12 cellular contexts compared by ENCODE assay signal in the genomic region with DNA sequence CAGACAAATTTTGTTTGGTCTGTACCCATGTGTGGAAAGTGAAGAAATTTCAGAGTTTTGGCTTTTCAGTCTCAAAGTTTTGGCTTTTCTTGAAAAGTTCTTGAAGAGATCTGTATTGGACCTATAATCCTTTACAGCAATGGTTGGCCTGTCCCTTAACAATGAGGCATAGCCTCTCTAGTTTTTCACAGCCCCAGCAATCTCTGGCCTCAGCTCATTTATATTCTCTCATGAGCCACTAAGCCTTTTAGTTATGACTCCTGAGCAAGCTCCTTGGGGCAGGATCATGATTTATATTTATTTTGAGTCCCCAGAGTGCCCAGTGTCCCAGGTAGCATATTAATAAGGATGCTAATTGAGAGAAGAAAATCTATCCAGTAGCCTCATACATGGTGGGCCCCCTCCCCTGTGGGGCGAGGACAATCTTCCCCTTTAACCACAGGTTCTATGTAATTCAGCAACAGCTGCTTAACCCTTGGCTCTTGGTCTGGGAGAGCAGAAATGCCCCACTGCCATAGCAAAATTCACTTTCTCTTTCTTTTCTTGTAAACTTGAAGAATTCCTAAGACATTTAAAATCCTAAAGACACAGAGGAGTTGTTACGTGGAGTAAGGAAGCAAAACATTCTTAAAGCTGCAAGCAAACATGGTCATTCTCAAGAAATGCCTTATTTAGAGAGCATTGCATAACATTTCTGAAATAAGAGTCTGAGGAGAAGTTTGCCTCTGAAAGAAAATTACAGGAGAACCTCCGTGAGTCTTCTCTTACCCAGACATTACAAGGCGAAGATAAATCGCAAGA. TPM values are rescaled to one million over a fixed set of nuclear protein-coding genes. Genes with fewer than 3 reads are reported as not detected.
DNase-seq lines count a peak whose midpoint lies in the region; ATAC-seq and TF ChIP-seq lines count a peak whose summit lies in the region.
"Had no signal": no experiment of that assay in that cellular context is flagged by ENCODE, and none has a peak within 500 bp of the region (broad histone marks: within the 10 kb centered on the region; RNA-seq: fewer than 3 reads in every experiment).

No MANE protein-coding gene starts in this region.

- H3K27me3 ChIP-seq in brain microvascular endothelial cell (replicated peaks) (no peaks in the 10 kb centered on the region), tibial nerve (no peaks in the 10 kb centered on the region)
- H3K27me3 ChIP-seq: Peyer's patch had no signal

- WGBS in tibial nerve, 2 donors: 33 to 38% methylated on average over 5 of the region's 5 CpGs

- TF ChIP-seq CTCF in brain microvascular endothelial cell (IDR thresholded peaks at IDR 0.05; ENCODE audit: low read depth, low read length, missing control alignments) (no peak), tibial nerve (IDR thresholded peaks at IDR 0.05) (no peak)

- H3K4me1 ChIP-seq in tibial nerve: peaks cover 0 to 81% (median 21%) of the 10 kb centered on the region in 4 donors
- H3K4me1 ChIP-seq: Peyer's patch had no signal

- no peak for TF ChIP-seq POLR2A in tibial nerve (IDR thresholded peaks at IDR 0.05)

- DNase-seq in DMS 273 (lab: John Stamatoyannopoulos, UW; ENCODE audit: unreplicated experiment) (peak; percentile 12), DMS 273 treated with DMSO at 0.1 percent for 48 hours (lab: John Stamatoyannopoulos, UW) (no peak), brain microvascular endothelial cell (no peak), kidney tubule cell (ENCODE audit: low spot score) (peak; percentile 22), tibial nerve (ENCODE audit: low spot score in 2 of 2) (no peak), globus pallidus (ENCODE audit: low spot score) (no peak)
- no peak for DNase-seq in stimulated activated CD4-positive, alpha-beta T cell treated with anti-CD3 and anti-CD28 coated beads, Interleukin-2, amount 100 ng/mL, for 48 hours
- DNase-seq: MM.1S, NCI-H2227 treated with DMSO at 0.1 percent for 48 hours, Peyer's patch had no signal

- no peak for ATAC-seq in GM21786 (IDR thresholded peaks at IDR 0.05; ENCODE audit: unreplicated experiment)

- no peak for TF ChIP-seq EP300 in tibial nerve (IDR thresholded peaks at IDR 0.05)

- H3K4me3 ChIP-seq in brain microvascular endothelial cell (ENCODE audit: low read depth, low read length) (no peak overlapping the region), tibial nerve (no peak overlapping the region)
- H3K4me3 ChIP-seq: Peyer's patch had no signal

- no peaks in the 10 kb centered on the region for H3K9me3 ChIP-seq in tibial nerve
- H3K9me3 ChIP-seq: Peyer's patch had no signal

- H3K36me3 ChIP-seq in brain microvascular endothelial cell (replicated peaks): no peaks in the 10 kb centered on the region
- H3K36me3 ChIP-seq in tibial nerve: no peaks in the 10 kb centered on the region
- H3K36me3 ChIP-seq: Peyer's patch had no signal

- in situ Hi-C loops in brain microvascular endothelial cell (cut with HindIII; ENCODE audit: low pct_ligation_motif_present, low sequenced_read_pairs): no loop called here

- H3K27ac ChIP-seq in brain microvascular endothelial cell: peak overlapping the region; percentile 83
- H3K27ac ChIP-seq in tibial nerve: peak overlapping the region; percentile 47 to 93 (median 76)
- H3K27ac ChIP-seq: 22Rv1 had no signal

RNA-seq across cellular contexts. Expression of a gene that starts 6.3 kb away (rescaled TPM):
- 10 to 100 TPM in 2 of 4 donors, 1 to 10 TPM in 2; 3.6 to 20.4 (median 7.4) TPM for total RNA-seq in tibial nerve
- total RNA-seq: Peyer's patch had no signal

Comparison
In these comparisons a context has a peak if more than half of its experiments do, and no peak if none do; other contexts are left out.
1. DNase-seq: peak in DMS 273 (single experiment) and kidney tubule cell (single experiment); none in DMS 273 treated with DMSO at 0.1 percent for 48 hours (single experiment), brain microvascular endothelial cell (single experiment), tibial nerve (0 of 2), globus pallidus (single experiment) and stimulated activated CD4-positive, alpha-beta T cell treated with anti-CD3 and anti-CD28 coated beads, Interleukin-2, amount 100 ng/mL, for 48 hours (0 of 2).